In the genomic region with DNA sequence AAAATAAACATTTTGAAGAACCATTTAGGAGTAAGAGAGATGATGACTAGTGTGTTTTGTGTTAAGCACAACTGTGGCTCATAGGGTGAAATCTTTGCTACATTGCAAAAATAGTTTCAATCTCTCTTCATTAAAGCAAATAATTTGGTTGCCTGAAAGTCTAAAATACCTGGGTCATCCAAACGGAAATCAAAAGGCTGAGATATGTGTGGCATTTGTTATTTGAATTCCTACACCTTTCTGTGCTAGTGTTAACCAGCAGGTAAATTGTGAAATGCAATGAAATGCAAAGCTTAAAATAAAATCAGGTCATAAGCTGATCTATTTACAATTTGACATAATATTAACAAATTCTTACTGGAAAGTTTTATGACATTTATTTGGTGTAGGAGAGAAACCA, we compare ENCODE assay signal across 25 cellular contexts. TPM values are rescaled to one million over a fixed set of nuclear protein-coding genes. Genes with fewer than 3 reads are reported as not detected.
DNase-seq lines count a peak whose midpoint lies in the region; ATAC-seq and TF ChIP-seq lines count a peak whose summit lies in the region.
"Had no signal": no experiment of that assay in that cellular context is flagged by ENCODE, and none has a peak within 500 bp of the region (broad histone marks: within the 10 kb centered on the region; RNA-seq: fewer than 3 reads in every experiment).

No MANE protein-coding gene starts in this region.

- no peak for TF ChIP-seq RAD21 in Ishikawa (IDR thresholded peaks at IDR 0.05; ENCODE audit: low read depth)

- peak; percentile 64; the same call in 1 of the 2 replicates for TF ChIP-seq EP300 in Ishikawa (IDR thresholded peaks at IDR 0.05; ENCODE audit: borderline replicate concordance)

- DNase-seq in endodermal cell = no peak
- peak; percentile 6 for DNase-seq in renal cortical epithelial cell (ENCODE audit: low read depth)
- DNase-seq in stimulated activated CD4-positive, alpha-beta T cell treated with anti-CD3 and anti-CD28 coated beads, Interleukin-12 subunit alpha, Interleukin-12 subunit beta, amount 100 ng/mL, for 4 hours = no peak
- no peak for DNase-seq in middle frontal gyrus (ENCODE audit: extremely low spot score, low spot score)
- DNase-seq: 8988T; ACHN; BE2C; C1 segment of cervical spinal cord; CD4-positive, alpha-beta memory T cell; CD4-positive, CD25-positive, alpha-beta regulatory T cell; CD8-positive, alpha-beta memory T cell; COR-L47; DMS 273 treated with DMSO at 0.1 percent for 48 hours; DMS153; DMS53; DMS79; DND-41; EL; GDM1 had no signal

- no peak for ATAC-seq in HG02981 (IDR thresholded peaks at IDR 0.05; ENCODE audit: unreplicated experiment)
- ATAC-seq: GM12878 had no signal

- no peaks in the 10 kb centered on the region for H3K9me3 ChIP-seq in endodermal cell (ENCODE audit: control insufficient read depth, low read length)
- H3K9me3 ChIP-seq: BE2C, BLaER1 had no signal

- TF ChIP-seq CTCF in endodermal cell (conservative IDR thresholded peaks at IDR 0.05) = no peak

- H3K27ac ChIP-seq in endodermal cell (ENCODE audit: low read depth, low read length) = no peak overlapping the region
- H3K27ac ChIP-seq: BLaER1 had no signal

- 23% methylated on average over 1 of the region's 1 CpG; no CpG with 5 or more reads in 1 of the 2 experiments for WGBS in endodermal cell (ENCODE audit: insufficient coverage in 1 of 2, insufficient read length in 1 of 2), 2 experiments

- H3K27me3 ChIP-seq in endodermal cell (ENCODE audit: control insufficient read depth, insufficient read depth, low read length, poor library complexity, severe bottlenecking) = no peaks in the 10 kb centered on the region
- H3K27me3 ChIP-seq: BE2C, BLaER1 had no signal

- H3K9ac ChIP-seq in endodermal cell (ENCODE audit: extremely low read depth, low read length, poor library complexity, severe bottlenecking) = no peak overlapping the region
- H3K9ac ChIP-seq: BLaER1 had no signal

- no peaks in the 10 kb centered on the region for H3K36me3 Mint-ChIP-seq in endodermal cell (ENCODE audit: low read depth)
- H3K36me3 Mint-ChIP-seq: CD14-positive monocyte; CD4-positive, alpha-beta memory T cell; CD4-positive, CD25-positive, alpha-beta regulatory T cell; CD8-positive, alpha-beta memory T cell had no signal

- no peak overlapping the region for H3K4me3 Mint-ChIP-seq in endodermal cell
- H3K4me3 Mint-ChIP-seq: CD14-positive monocyte; CD4-positive, alpha-beta memory T cell; CD8-positive, alpha-beta memory T cell had no signal

- peaks cover 5% of the 10 kb centered on the region for H3K9me3 Mint-ChIP-seq in endodermal cell

- peak overlapping the region; percentile 83 for H3K27ac Mint-ChIP-seq in endodermal cell
- H3K27ac Mint-ChIP-seq: CD14-positive monocyte; CD4-positive, CD25-positive, alpha-beta regulatory T cell; CD8-positive, alpha-beta memory T cell had no signal

- H3K4me1 Mint-ChIP-seq in endodermal cell = peaks cover 56% of the 10 kb centered on the region
- H3K4me1 Mint-ChIP-seq: CD14-positive monocyte; CD4-positive, alpha-beta memory T cell; CD4-positive, CD25-positive, alpha-beta regulatory T cell; CD8-positive, alpha-beta memory T cell had no signal

- H3K27me3 Mint-ChIP-seq in endodermal cell (ENCODE audit: insufficient read depth) = peaks cover 3% of the 10 kb centered on the region
- H3K27me3 Mint-ChIP-seq: CD4-positive, alpha-beta memory T cell; CD4-positive, CD25-positive, alpha-beta regulatory T cell; CD8-positive, alpha-beta memory T cell had no signal

- no peaks in the 10 kb centered on the region for H3K36me3 ChIP-seq in endodermal cell (ENCODE audit: control insufficient read depth, insufficient read depth, low read length)
- H3K36me3 ChIP-seq: BE2C, BLaER1 had no signal

- no peak overlapping the region for H3K4me3 ChIP-seq in endodermal cell (ENCODE audit: low read length)
- H3K4me3 ChIP-seq: BLaER1, GM12878 had no signal

- peaks cover 19% of the 10 kb centered on the region for H3K4me1 ChIP-seq in endodermal cell (ENCODE audit: control insufficient read depth, insufficient read depth, low read length)
- H3K4me1 ChIP-seq: BE2C, BLaER1 had no signal

TF ChIP-seq in Ishikawa, 13 proteins besides CTCF, POLR2A, EP300 and RAD21:
- TF ChIP-seq TEAD4 (IDR thresholded peaks at IDR 0.05) = peak; percentile 88
- TF ChIP-seq, protein P1, sequence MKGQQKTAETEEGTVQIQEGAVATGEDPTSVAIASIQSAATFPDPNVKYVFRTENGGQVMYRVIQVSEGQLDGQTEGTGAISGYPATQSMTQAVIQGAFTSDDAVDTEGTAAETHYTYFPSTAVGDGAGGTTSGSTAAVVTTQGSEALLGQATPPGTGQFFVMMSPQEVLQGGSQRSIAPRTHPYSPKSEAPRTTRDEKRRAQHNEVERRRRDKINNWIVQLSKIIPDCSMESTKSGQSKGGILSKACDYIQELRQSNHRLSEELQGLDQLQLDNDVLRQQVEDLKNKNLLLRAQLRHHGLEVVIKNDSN (IDR thresholded peaks at IDR 0.05) = no peak

RNA-seq across cellular contexts. Expression of gene SEMA3E, which starts 40.9 kb away (rescaled TPM):
- total RNA-seq in endodermal cell (100 to 1,000 TPM; 339 to 438 TPM), renal cortical epithelial cell (0.35 and 4.7 TPM in 2 replicates)
- polyA plus RNA-seq in endodermal cell (2013, experiment 1 of 2) = 9.2 TPM
- polyA plus RNA-seq in endodermal cell (2013, experiment 2 of 2) = 11.0 TPM
- total RNA-seq: A673; CD4-positive, alpha-beta memory T cell; CD4-positive, CD25-positive, alpha-beta regulatory T cell; CD8-positive, alpha-beta memory T cell had no signal
- polyA plus RNA-seq: CD14-positive monocyte; CD4-positive, alpha-beta memory T cell; CD4-positive, CD25-positive, alpha-beta regulatory T cell; CD8-positive, alpha-beta memory T cell had no signal

Comparison
In these comparisons a context has a peak if more than half of its experiments do, and no peak if none do; other contexts are left out.
1. RNA of gene SEMA3E, which starts 40.9 kb away (total RNA-seq): 339 to 438 TPM in endodermal cell; 0.35 to 4.7 TPM in renal cortical epithelial cell; every median in the first group is over 10 times any median in the second.